11 cellular contexts compared by ENCODE assay signal in the genomic region with DNA sequence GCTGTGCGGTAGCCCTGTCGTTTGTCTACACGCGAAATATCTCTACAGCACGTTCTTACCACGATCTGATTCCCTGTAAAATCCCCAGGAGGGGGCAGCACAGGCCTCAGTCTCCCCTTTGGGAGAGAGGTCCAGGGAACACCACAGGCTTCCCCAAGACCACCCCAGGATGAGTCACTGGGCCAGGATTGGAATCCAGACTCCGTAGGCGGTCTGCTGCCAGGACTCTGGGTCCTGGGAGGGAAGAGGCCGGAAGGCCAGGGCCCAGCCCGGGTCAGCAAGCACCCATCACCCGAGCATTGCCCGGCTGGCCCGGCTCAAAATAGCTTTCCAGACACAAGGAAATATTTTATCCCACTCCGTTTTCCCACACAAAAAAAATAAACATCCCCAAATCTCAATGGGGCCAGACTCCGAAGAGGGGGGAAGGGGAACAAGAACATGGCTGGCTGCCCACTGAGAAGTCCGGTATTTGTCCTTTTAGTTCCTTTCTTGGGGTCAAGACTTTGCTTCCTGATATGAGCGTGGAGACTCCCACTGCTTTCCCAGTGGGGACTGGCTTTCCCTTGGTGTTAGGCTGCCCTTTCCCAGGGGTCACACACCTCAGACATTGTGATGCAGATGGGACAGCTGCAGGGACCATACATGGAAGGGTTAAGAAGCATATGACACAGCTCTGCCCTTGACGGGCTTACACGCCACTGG.
DNase-seq lines count a peak whose midpoint lies in the region; ATAC-seq, FAIRE-seq and TF ChIP-seq lines count a peak whose summit lies in the region.
"Had no signal": no experiment of that assay in that cellular context is flagged by ENCODE, and none has a peak within 500 bp of the region (broad histone marks: within the 10 kb centered on the region; RNA-seq: fewer than 3 reads in every experiment).

No MANE protein-coding gene starts in this region.

- H3K36me3 ChIP-seq in A673 (ENCODE audit: insufficient read depth, low read length, poor library complexity, severe bottlenecking): no peaks in the 10 kb centered on the region

- TF ChIP-seq CTCF in A673 (conservative IDR thresholded peaks at IDR 0.05; ENCODE audit: low read depth, low read length) (peak; percentile 54), foreskin keratinocyte (conservative IDR thresholded peaks at IDR 0.05) (peak; percentile 35), nephron (IDR thresholded peaks at IDR 0.05; ENCODE audit: unreplicated experiment in 3 of 3) (peak in 2 of 3 experiments; percentile 12 to 21)

- POLR2A ChIA-PET in A673 (lab: Charles Lee; ENCODE audit: low non-redundant PET): no interaction called here

- peaks cover 27% of the 10 kb centered on the region for H3K4me1 Mint-ChIP-seq in nephron
- H3K4me1 Mint-ChIP-seq: naive thymus-derived CD8-positive, alpha-beta T cell had no signal

- no peak overlapping the region for H3K4me3 ChIP-seq in A673 (ENCODE audit: low read depth, low read length, poor library complexity, severe bottlenecking)

- CTCF ChIA-PET in A673 (lab: Charles Lee): no interaction called here

- no peak overlapping the region for H3K4me3 Mint-ChIP-seq in nephron
- H3K4me3 Mint-ChIP-seq: brain; naive thymus-derived CD8-positive, alpha-beta T cell had no signal

- no peak for ATAC-seq in foreskin keratinocyte
- ATAC-seq in GM18867 (IDR thresholded peaks at IDR 0.05; ENCODE audit: unreplicated experiment): no peak
- ATAC-seq in HG03457 (IDR thresholded peaks at IDR 0.05; ENCODE audit: unreplicated experiment): no peak
- ATAC-seq: naive thymus-derived CD8-positive, alpha-beta T cell had no signal

- no peak overlapping the region for H3K27ac ChIP-seq in A673 (ENCODE audit: low read depth, low read length, poor library complexity, severe bottlenecking)
- H3K27ac ChIP-seq in foreskin keratinocyte: no peak overlapping the region

- H3K9me3 Mint-ChIP-seq in nephron: peaks cover 4% of the 10 kb centered on the region

- no peaks in the 10 kb centered on the region for H3K36me3 Mint-ChIP-seq in nephron (ENCODE audit: low read depth)
- H3K36me3 Mint-ChIP-seq: brain; naive thymus-derived CD8-positive, alpha-beta T cell had no signal

- intact Hi-C loops in A673 (cut with micrococcal nuclease; ENCODE audit: unreplicated experiment): loop anchor here (10.0 kb wide), 1 partner anchor 106 kb away; no protein-coding TSS in a partner anchor

- H3K27ac Mint-ChIP-seq in nephron: peak overlapping the region; percentile 87 to 99 (median 98)

- no peaks in the 10 kb centered on the region for H3K27me3 Mint-ChIP-seq in nephron (ENCODE audit: low read depth)
- H3K27me3 Mint-ChIP-seq: brain had no signal

- DNase-seq in A673 (ENCODE audit: low spot score) (peak; percentile 27), RPMI7951 (ENCODE audit: low read depth) (peak; percentile 89), foreskin keratinocyte (no peak), NCI-H226 (no peak), GM19239 (ENCODE audit: insufficient read length, low spot score) (no peak)
- DNase-seq: naive thymus-derived CD8-positive, alpha-beta T cell; NCI-H1417 treated with DMSO at 0.1 percent for 48 hours had no signal

- H3K27me3 ChIP-seq in A673 (replicated peaks; ENCODE audit: insufficient read depth, low read depth, low read length, poor library complexity) (no peaks in the 10 kb centered on the region), foreskin keratinocyte (no peaks in the 10 kb centered on the region)

- FAIRE-seq in GM19239 (lab: Jason Lieb, UNC): no peak

- no TSS peak for BruUV-seq in A673 (replicated peaks; lab: Mats Ljungman, UMichigan)

- no peaks in the 10 kb centered on the region for H3K4me1 ChIP-seq in A673 (ENCODE audit: insufficient read depth, low read length, poor library complexity, severe bottlenecking)
- peaks cover 13% of the 10 kb centered on the region for H3K4me1 ChIP-seq in foreskin keratinocyte

- no peaks in the 10 kb centered on the region for H3K9me3 ChIP-seq in A673 (ENCODE audit: low read depth, low read length, poor library complexity, severe bottlenecking)

Comparison
In these comparisons a context has a peak if more than half of its experiments do, and no peak if none do; other contexts are left out.
1. DNase-seq: peak in A673 (single experiment) and RPMI7951 (single experiment); none in foreskin keratinocyte (0 of 2), NCI-H226 (single experiment) and GM19239 (single experiment).
2. Peak in every context shown above with its lines, with median percentiles within 50 percentile points of each other: CTCF ChIP-seq.